In genomic region chr11:65116370-65117205, GRCh38 we compare ENCODE assay signal across 8 cellular contexts. TPM values are rescaled to one million over a fixed set of nuclear protein-coding genes. Genes with fewer than 3 reads are reported as not detected.
DNase-seq lines count a peak whose midpoint lies in the region; ATAC-seq and TF ChIP-seq lines count a peak whose summit lies in the region.

No MANE protein-coding gene starts in this region.

- DNase-seq in GM13976 (ENCODE audit: low spot score) (peak; percentile 34), NCI-H1930 (lab: John Stamatoyannopoulos, UW) (peak; percentile 12 to 17), fibroblast of the aortic adventitia (ENCODE audit: low read depth) (peak; percentile 41), Ammon's horn (ENCODE audit: low spot score) (no peak)
- DNase-seq in activated T-helper 1 cell treated with anti-CD3 and anti-CD28 coated beads, Interleukin-12 subunit alpha, Interleukin-12 subunit beta, Interleukin-2, Interleukin-4 antibody, amounts not matched to agents 30 ng/mL and 10 ng/mL and 1 ng/mL, durations not matched to agents 14 hours and 24 hours and 36 hours (ENCODE audit: low spot score) = peak; percentile 51

- H3K9me3 Mint-ChIP-seq in activated T-helper 1 cell treated with anti-CD3 and anti-CD28 coated beads, Interleukin-12 subunit alpha, Interleukin-12 subunit beta, Interleukin-2, Interleukin-4 antibody, amounts not matched to agents 30 ng/mL and 10 ng/mL and 1 ng/mL, durations not matched to agents 14 hours and 24 hours and 36 hours = no peaks in the 10 kb centered on the region

- H3K9me3 ChIP-seq in parathyroid adenoma (ENCODE audit: control insufficient read depth, low read length) = no peaks in the 10 kb centered on the region

- peak overlapping the region; percentile 67 for H3K9ac ChIP-seq in parathyroid adenoma

- H3K4me2 ChIP-seq in parathyroid adenoma (ENCODE audit: low read length) = peak overlapping the region; percentile 79

- H3K27ac ChIP-seq in parathyroid adenoma = peak overlapping the region; percentile 90

- H3K4me3 Mint-ChIP-seq in activated T-helper 1 cell treated with anti-CD3 and anti-CD28 coated beads, Interleukin-12 subunit alpha, Interleukin-12 subunit beta, Interleukin-2, Interleukin-4 antibody, amounts not matched to agents 30 ng/mL and 10 ng/mL and 1 ng/mL, durations not matched to agents 14 hours and 24 hours and 36 hours = peak overlapping the region; percentile 90

- no peaks in the 10 kb centered on the region for H3K36me3 ChIP-seq in parathyroid adenoma (ENCODE audit: control insufficient read depth, insufficient read depth, low read length)

- H3K27me3 Mint-ChIP-seq in activated T-helper 1 cell treated with anti-CD3 and anti-CD28 coated beads, Interleukin-12 subunit alpha, Interleukin-12 subunit beta, Interleukin-2, Interleukin-4 antibody, amounts not matched to agents 30 ng/mL and 10 ng/mL and 1 ng/mL, durations not matched to agents 14 hours and 24 hours and 36 hours (ENCODE audit: insufficient read depth) = no peaks in the 10 kb centered on the region

- peaks cover 8% of the 10 kb centered on the region for H3K4me1 ChIP-seq in parathyroid adenoma

- H3K36me3 Mint-ChIP-seq in activated T-helper 1 cell treated with anti-CD3 and anti-CD28 coated beads, Interleukin-12 subunit alpha, Interleukin-12 subunit beta, Interleukin-2, Interleukin-4 antibody, amounts not matched to agents 30 ng/mL and 10 ng/mL and 1 ng/mL, durations not matched to agents 14 hours and 24 hours and 36 hours (ENCODE audit: low read depth) = peaks cover 42% of the 10 kb centered on the region

- peak overlapping the region; percentile 62 for H2AFZ ChIP-seq in parathyroid adenoma

- H3K27ac Mint-ChIP-seq in activated T-helper 1 cell treated with anti-CD3 and anti-CD28 coated beads, Interleukin-12 subunit alpha, Interleukin-12 subunit beta, Interleukin-2, Interleukin-4 antibody, amounts not matched to agents 30 ng/mL and 10 ng/mL and 1 ng/mL, durations not matched to agents 14 hours and 24 hours and 36 hours = peak overlapping the region; percentile 93

- H3K4me3 ChIP-seq in fibroblast of the aortic adventitia (ENCODE audit: low read depth, low read length) = peak overlapping the region; percentile 96
- H3K4me3 ChIP-seq in parathyroid adenoma (ENCODE audit: low read depth, low read length) = peak overlapping the region; percentile 75

- peaks cover 9% of the 10 kb centered on the region for H3K79me2 ChIP-seq in parathyroid adenoma

- TF ChIP-seq CTCF in GM13976 (IDR thresholded peaks at IDR 0.05; ENCODE audit: borderline replicate concordance, control extremely low read depth, extremely low read depth, insufficient read depth, missing control alignments) (no peak), fibroblast of the aortic adventitia (IDR thresholded peaks at IDR 0.05; ENCODE audit: insufficient read depth, low read length) (no peak), parathyroid adenoma (IDR thresholded peaks at IDR 0.05) (no peak)

- H3K4me1 Mint-ChIP-seq in activated T-helper 1 cell treated with anti-CD3 and anti-CD28 coated beads, Interleukin-12 subunit alpha, Interleukin-12 subunit beta, Interleukin-2, Interleukin-4 antibody, amounts not matched to agents 30 ng/mL and 10 ng/mL and 1 ng/mL, durations not matched to agents 14 hours and 24 hours and 36 hours (ENCODE audit: low read depth) = peaks cover 53% of the 10 kb centered on the region

- intact Hi-C loops in activated T-helper 1 cell treated with anti-CD3 and anti-CD28 coated beads, Interleukin-12 subunit alpha, Interleukin-12 subunit beta, Interleukin-2, Interleukin-4 antibody, amounts not matched to agents 30 ng/mL and 10 ng/mL and 1 ng/mL, durations not matched to agents 14 hours and 24 hours and 36 hours (cut with micrococcal nuclease) = loop anchor here (1.0 to 10.0 kb wide), 13 partner anchors 19 to 498 kb away; partner anchors contain the start of genes ARL2, ATG2A, CDCA5 and EHD1

- H3K27me3 ChIP-seq in parathyroid adenoma (ENCODE audit: control insufficient read depth, insufficient read depth, low read length) = no peaks in the 10 kb centered on the region

- in situ Hi-C loops in GM13976 (cut with MboI; ENCODE audit: low sequenced_read_pairs, unreplicated experiment) = no loop called here

- ATAC-seq in GM19397 (IDR thresholded peaks at IDR 0.05; ENCODE audit: unreplicated experiment) (no peak), GM21825 (IDR thresholded peaks at IDR 0.05; ENCODE audit: unreplicated experiment) (no peak)

RNA-seq across cellular contexts. Expression of gene ZNHIT2, which starts 0.9 kb away (rescaled TPM):
- 20.8 and 22.1 TPM in 2 replicates for total RNA-seq in activated T-helper 1 cell treated with anti-CD3 and anti-CD28 coated beads, Interleukin-12 subunit alpha, Interleukin-12 subunit beta, Interleukin-2, Interleukin-4 antibody, amounts not matched to agents 30 ng/mL and 10 ng/mL and 1 ng/mL, durations not matched to agents 14 hours and 24 hours and 36 hours
- total RNA-seq in fibroblast of the aortic adventitia (ENCODE audit: low replicate concordance) = 9.9 and 30.4 TPM in 2 replicates

RNA-seq across cellular contexts. Expression of gene TM7SF2, which starts 4.9 kb away (rescaled TPM):
- 32.2 and 32.8 TPM in 2 replicates for total RNA-seq in activated T-helper 1 cell treated with anti-CD3 and anti-CD28 coated beads, Interleukin-12 subunit alpha, Interleukin-12 subunit beta, Interleukin-2, Interleukin-4 antibody, amounts not matched to agents 30 ng/mL and 10 ng/mL and 1 ng/mL, durations not matched to agents 14 hours and 24 hours and 36 hours
- 9.2 and 10.0 TPM in 2 replicates for total RNA-seq in fibroblast of the aortic adventitia (ENCODE audit: low replicate concordance)

RNA-seq across cellular contexts. Expression of gene FAU, which starts 5.3 kb away (rescaled TPM):
- 1,004 and 1,020 TPM in 2 replicates for total RNA-seq in activated T-helper 1 cell treated with anti-CD3 and anti-CD28 coated beads, Interleukin-12 subunit alpha, Interleukin-12 subunit beta, Interleukin-2, Interleukin-4 antibody, amounts not matched to agents 30 ng/mL and 10 ng/mL and 1 ng/mL, durations not matched to agents 14 hours and 24 hours and 36 hours
- 239 and 640 TPM in 2 replicates for total RNA-seq in fibroblast of the aortic adventitia (ENCODE audit: low replicate concordance)

RNA-seq across cellular contexts. Expression of gene MRPL49, which starts 5.5 kb away (rescaled TPM):
- total RNA-seq in activated T-helper 1 cell treated with anti-CD3 and anti-CD28 coated beads, Interleukin-12 subunit alpha, Interleukin-12 subunit beta, Interleukin-2, Interleukin-4 antibody, amounts not matched to agents 30 ng/mL and 10 ng/mL and 1 ng/mL, durations not matched to agents 14 hours and 24 hours and 36 hours = 76.0 and 76.4 TPM in 2 replicates
- total RNA-seq in fibroblast of the aortic adventitia (ENCODE audit: low replicate concordance) = 24.2 and 34.7 TPM in 2 replicates

RNA-seq across cellular contexts. Expression of gene SYVN1, which starts 17.7 kb away (rescaled TPM):
- total RNA-seq in activated T-helper 1 cell treated with anti-CD3 and anti-CD28 coated beads, Interleukin-12 subunit alpha, Interleukin-12 subunit beta, Interleukin-2, Interleukin-4 antibody, amounts not matched to agents 30 ng/mL and 10 ng/mL and 1 ng/mL, durations not matched to agents 14 hours and 24 hours and 36 hours = 42.3 and 45.8 TPM in 2 replicates
- total RNA-seq in fibroblast of the aortic adventitia (ENCODE audit: low replicate concordance) = 10.4 and 24.3 TPM in 2 replicates
